Comparison of ENCODE assay signal across 8 cellular contexts in the genomic region with DNA sequence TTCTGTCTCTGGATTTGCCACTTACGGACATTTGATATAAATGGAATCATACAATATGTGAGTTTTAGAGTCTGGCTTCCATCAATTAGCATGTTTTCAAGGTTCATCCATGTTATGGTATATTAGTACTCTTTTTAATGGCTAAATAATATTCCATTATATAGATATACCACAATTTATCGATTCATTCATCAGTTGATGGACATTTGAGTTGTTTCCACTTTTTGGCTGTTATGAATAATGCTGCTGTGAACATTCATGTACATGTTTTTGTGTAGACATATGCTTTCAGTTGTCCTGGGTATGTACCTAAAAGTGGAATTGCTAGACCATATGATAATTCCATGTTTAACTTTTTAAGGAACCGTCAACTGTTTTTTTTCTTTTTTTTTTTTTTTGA.
"Had no signal": no experiment of that assay in that cellular context is flagged by ENCODE, and none has a peak within 500 bp of the region (broad histone marks: within the 10 kb centered on the region; RNA-seq: fewer than 3 reads in every experiment).

No MANE protein-coding gene starts in this region.

- H3K4me1 Mint-ChIP-seq: GM23338, IgD-negative memory B cell had no signal

- H3K27me3 Mint-ChIP-seq: IgD-negative memory B cell had no signal

- H3K4me2 ChIP-seq: GM23338 had no signal

- H3K4me3 ChIP-seq: GM23338, HAP-1 had no signal

- H3K27ac Mint-ChIP-seq: GM23338, IgD-negative memory B cell had no signal

- H3K4me1 ChIP-seq: HAP-1 had no signal

- ATAC-seq: GM23338, HCT116, HepG2 had no signal

- H3K27ac ChIP-seq: HL-60 had no signal

- H2AFZ ChIP-seq: GM23338 had no signal

- DNase-seq: H7, KBM-7 had no signal

- H3K4me3 Mint-ChIP-seq: GM23338 had no signal
